Comparison of ENCODE assay signal across 9 cellular contexts in the genomic region with DNA sequence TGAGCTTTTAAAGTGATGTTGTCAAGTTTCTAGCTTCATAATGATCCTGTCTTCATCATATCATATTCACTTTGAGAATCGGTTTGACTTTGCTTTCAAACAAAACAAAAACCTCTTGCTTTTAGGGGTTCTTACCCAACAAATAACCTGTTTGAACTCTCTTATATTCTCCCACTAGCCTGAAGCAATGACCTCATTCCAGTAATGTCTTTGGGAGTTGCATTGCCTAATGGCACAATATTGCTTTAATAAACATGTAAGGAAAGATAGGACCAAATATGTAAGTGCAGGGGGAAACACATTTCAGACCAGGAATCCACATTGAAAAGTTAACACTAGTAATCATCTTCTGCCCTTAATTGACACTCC. TPM values are rescaled to one million over a fixed set of nuclear protein-coding genes. Genes with fewer than 3 reads are reported as not detected.
DNase-seq lines count a peak whose midpoint lies in the region; ATAC-seq and TF ChIP-seq lines count a peak whose summit lies in the region.
"Had no signal": no experiment of that assay in that cellular context is flagged by ENCODE, and none has a peak within 500 bp of the region (broad histone marks: within the 10 kb centered on the region; RNA-seq: fewer than 3 reads in every experiment).

No MANE protein-coding gene starts in this region.

- peaks cover 61% of the 10 kb centered on the region for H3K4me1 Mint-ChIP-seq in neural crest cell

- peak overlapping the region; percentile 87 to 95 for H3K4me3 ChIP-seq in duodenal mucosa (ENCODE audit: low read depth in 1 of 2, low read length in 2 of 2)

- H3K27me3 ChIP-seq in duodenal mucosa (ENCODE audit: control insufficient read depth in 1 of 2, insufficient read depth in 2 of 2, low read length in 2 of 2): no peaks in the 10 kb centered on the region

- ATAC-seq in GM19324 (IDR thresholded peaks at IDR 0.05; ENCODE audit: low FRiP score, unreplicated experiment): no peak
- ATAC-seq in HG02870 (IDR thresholded peaks at IDR 0.05; ENCODE audit: unreplicated experiment): no peak

- DNase-seq in NCI-H226 (peak; percentile 38), neural crest cell (ENCODE audit: low read depth, low spot score) (no peak), NCI-H1092 (lab: John Stamatoyannopoulos, UW) (no peak), kidney tubule cell (ENCODE audit: low spot score) (no peak)

- H3K27me3 Mint-ChIP-seq in neural crest cell (ENCODE audit: low read depth): peaks cover 12% of the 10 kb centered on the region

- peak overlapping the region; percentile 98 for H3K4me3 Mint-ChIP-seq in neural crest cell

- no peaks in the 10 kb centered on the region for H3K9me3 Mint-ChIP-seq in neural crest cell

- H3K9ac ChIP-seq in duodenal mucosa (ENCODE audit: low read depth in 1 of 2, low read length in 2 of 2): peak overlapping the region; percentile 91 to 93

- no peaks in the 10 kb centered on the region for H3K36me3 Mint-ChIP-seq in neural crest cell (ENCODE audit: low read depth)

- no peak for TF ChIP-seq CTCF in C4-2B (conservative IDR thresholded peaks at IDR 0.05)
- no peak for TF ChIP-seq CTCF in neural crest cell (conservative IDR thresholded peaks at IDR 0.05)

- peaks cover 10 to 20% of the 10 kb centered on the region in 2 donors for H3K4me1 ChIP-seq in duodenal mucosa (ENCODE audit: control insufficient read depth in 1 of 2, insufficient read depth in 2 of 2, low read length in 2 of 2)

- H3K9me3 ChIP-seq in duodenal mucosa (ENCODE audit: control insufficient read depth in 1 of 2, low read length in 2 of 2): no peaks in the 10 kb centered on the region

- H3K27ac Mint-ChIP-seq in neural crest cell (ENCODE audit: unreplicated experiment): no peak overlapping the region

- peak overlapping the region; percentile 88; the same call in 1 of the 2 replicates for H3K27ac ChIP-seq in C4-2B
- peak overlapping the region; percentile 96 for H3K27ac ChIP-seq in duodenal mucosa (ENCODE audit: low read depth, low read length)

- H3K36me3 ChIP-seq in duodenal mucosa (ENCODE audit: control insufficient read depth in 1 of 2, insufficient read depth in 2 of 2, low read length in 2 of 2): no peaks in the 10 kb centered on the region

RNA-seq across cellular contexts. Expression of a gene that starts 27.6 kb away (rescaled TPM):
- 101 and 109 TPM in 2 replicates for total RNA-seq in neural crest cell

RNA-seq across cellular contexts. Expression of a gene that starts 27.8 kb away (rescaled TPM):
- total RNA-seq in neural crest cell: 2.5 and 2.9 TPM in 2 replicates

RNA-seq across cellular contexts. Expression of a gene that starts 38.3 kb away (rescaled TPM):
- not detected in 2 replicates for total RNA-seq in neural crest cell
- total RNA-seq: T-helper 2 cell treated with Interferon-gamma antibody and Interleukin-4, amounts not matched to agents 100 ng/mL and 5 ng/mL, for 36 hours had no signal
